25 cellular contexts compared by ENCODE assay signal in genomic region chr20:46816097-46816496, GRCh38.
"Had no signal": no experiment of that assay in that cellular context is flagged by ENCODE, and none has a peak within 500 bp of the region (broad histone marks: within the 10 kb centered on the region; RNA-seq: fewer than 3 reads in every experiment).

No MANE protein-coding gene starts in this region.

- H3K4me1 Mint-ChIP-seq: memory B cell, natural killer cell had no signal

- DNase-seq: dorsolateral prefrontal cortex; effector CD8-positive, alpha-beta T cell; endodermal cell; foreskin fibroblast; gastrocnemius medialis; head of caudate nucleus; natural killer cell; occipital lobe; pancreas; right lobe of liver; small intestine; stimulated activated CD4-positive, alpha-beta T cell treated with anti-CD3 and anti-CD28 coated beads, Interleukin-12 subunit alpha, Interleukin-12 subunit beta, amount 100 ng/mL, for 4 hours; stimulated activated CD4-positive, alpha-beta T cell treated with anti-CD3 and anti-CD28 coated beads, Interleukin-1b, Interleukin-23, amount 100 ng/mL, for 48 hours; stimulated activated CD4-positive, alpha-beta T cell treated with anti-CD3 and anti-CD28 coated beads, Interleukin-4, amount 100 ng/mL, for 1 hour; stimulated activated CD8-positive, alpha-beta memory T cell treated with anti-CD3 and anti-CD28 coated beads, Interleukin-4, amount 100 ng/mL, for 48 hours; stimulated activated naive CD4-positive, alpha-beta T cell treated with Interleukin-2 at 50 U/mL for 16 hours; stomach; thyroid gland had no signal

- H3K4me1 ChIP-seq: gastrocnemius medialis, pancreas had no signal

- H3K4me3 ChIP-seq: dorsolateral prefrontal cortex, gastrocnemius medialis, lung, pancreas, right lobe of liver, stomach, thyroid gland had no signal

- H3K36me3 ChIP-seq: gastrocnemius medialis, pancreas, right lobe of liver, stomach, thyroid gland had no signal

- H3K4me3 Mint-ChIP-seq: endodermal cell, memory B cell, natural killer cell, type B pancreatic cell had no signal

- H3K27ac ChIP-seq: dorsolateral prefrontal cortex, epithelial cell of prostate, gastrocnemius medialis, pancreas, right lobe of liver, stomach, thyroid gland had no signal

- H3K27ac Mint-ChIP-seq: endodermal cell, memory B cell, natural killer cell, type B pancreatic cell had no signal

- H3K27me3 ChIP-seq: right lobe of liver, thyroid gland had no signal

- H3K9me3 Mint-ChIP-seq: endodermal cell, memory B cell, natural killer cell, type B pancreatic cell had no signal

- FAIRE-seq: colon, keratinocyte, pancreas, small intestine had no signal

- H3K36me3 Mint-ChIP-seq: memory B cell, natural killer cell, type B pancreatic cell had no signal

- ATAC-seq: esophagus mucosa, gastrocnemius medialis, natural killer cell, pancreas, right lobe of liver had no signal

- H3K9me3 ChIP-seq: gastrocnemius medialis, pancreas, right lobe of liver, stomach, thyroid gland had no signal
